10 cellular contexts compared by ENCODE assay signal in the genomic region with DNA sequence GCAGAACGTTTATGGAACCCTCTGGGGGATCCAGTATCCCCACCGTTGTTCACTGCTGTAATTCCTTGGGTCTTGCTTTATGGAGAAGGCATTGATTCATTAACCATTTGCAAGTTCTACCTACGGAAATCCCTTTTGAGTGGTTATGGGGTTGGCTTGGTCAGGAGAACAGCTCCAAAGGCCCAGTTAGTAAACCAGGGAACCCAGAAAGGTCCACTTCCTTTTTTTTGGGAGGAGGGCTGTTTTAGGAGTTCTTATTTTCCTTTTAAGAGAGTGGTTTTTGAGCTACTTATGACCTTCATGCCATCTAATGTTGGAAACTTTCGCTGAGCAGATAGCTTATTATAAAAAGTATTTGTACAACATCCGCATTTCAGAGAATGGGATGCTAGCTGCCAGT. TPM values are rescaled to one million over a fixed set of nuclear protein-coding genes. Genes with fewer than 3 reads are reported as not detected.
A peak's percentile ranks its signal among the peaks of the same experiment; 100 is the strongest.
DNase-seq lines count a peak whose midpoint lies in the region; ATAC-seq, FAIRE-seq and TF ChIP-seq lines count a peak whose summit lies in the region.
"Had no signal": no experiment of that assay in that cellular context is flagged by ENCODE, and none has a peak within 500 bp of the region (broad histone marks: within the 10 kb centered on the region; RNA-seq: fewer than 3 reads in every experiment).

No MANE protein-coding gene starts in this region.

- no peaks in the 10 kb centered on the region for H3K9me3 ChIP-seq in HAP-1
- H3K9me3 ChIP-seq in T-helper 17 cell (ENCODE audit: control insufficient read depth, low read length, poor library complexity, severe bottlenecking) = no peaks in the 10 kb centered on the region
- H3K9me3 ChIP-seq in small intestine (ENCODE audit: control insufficient read depth, low read depth) = no peaks in the 10 kb centered on the region

- H3K4me3 Mint-ChIP-seq in T-helper 17 cell (peak overlapping the region; percentile 93), glutamatergic neuron (ENCODE audit: unreplicated experiment) (peak overlapping the region; percentile 86)

- ATAC-seq in T-helper 17 cell (no peak), GM18502 (IDR thresholded peaks at IDR 0.05; ENCODE audit: poor library complexity, unreplicated experiment) (no peak)

- WGBS in small intestine, 3 donors = 52 to 61% (median 57%) methylated on average over 5 of the region's 5 CpGs

- H3K4me1 Mint-ChIP-seq in T-helper 17 cell (peaks cover 29% of the 10 kb centered on the region), glutamatergic neuron (ENCODE audit: low read depth, unreplicated experiment) (peaks cover 14% of the 10 kb centered on the region)

- DNase-seq in HAP-1 (ENCODE audit: low spot score in 2 of 2) (no peak), T-helper 17 cell (no peak), glutamatergic neuron (no peak), small intestine (no peak), amygdala (lab: John Stamatoyannopoulos, UW) (no peak)
- no peak for DNase-seq in stimulated activated CD4-positive, alpha-beta T cell treated with anti-CD3 and anti-CD28 coated beads, Interleukin-2, amount 100 ng/mL, for 24 hours
- DNase-seq in activated effector memory CD4-positive, alpha-beta T cell treated with anti-CD3 and anti-CD28 coated beads, Interleukin-2, amount 50 U/mL, for 16 hours = no peak
- DNase-seq: activated CD4-positive, CD25-positive, alpha-beta regulatory T cell; GOT3 had no signal

- no peaks in the 10 kb centered on the region for H3K27me3 ChIP-seq in HAP-1 (ENCODE audit: low read depth)
- H3K27me3 ChIP-seq in small intestine (ENCODE audit: control insufficient read depth in 2 of 2, insufficient read depth in 2 of 2, low read length in 2 of 2) = no peaks in the 10 kb centered on the region

- H3K27ac ChIP-seq in small intestine (ENCODE audit: low read depth in 1 of 2, low read length in 1 of 2) = peak overlapping the region; percentile 88 to 95

- H3K27ac Mint-ChIP-seq in T-helper 17 cell (peak overlapping the region; percentile 97), glutamatergic neuron (ENCODE audit: unreplicated experiment) (no peak overlapping the region)

- H3K36me3 Mint-ChIP-seq in T-helper 17 cell (ENCODE audit: low read depth) (no peaks in the 10 kb centered on the region), glutamatergic neuron (ENCODE audit: unreplicated experiment) (no peaks in the 10 kb centered on the region)

- H3K4me3 ChIP-seq in HAP-1 = peak overlapping the region; percentile 91
- peak overlapping the region in 1 of 2 donors; percentile 76 for H3K4me3 ChIP-seq in small intestine (ENCODE audit: low read depth in 1 of 2, low read length in 2 of 2)

- H3K36me3 ChIP-seq in HAP-1 (replicated peaks) (peaks cover 2% of the 10 kb centered on the region; the same call in 1 of the 2 replicates), small intestine (ENCODE audit: control insufficient read depth in 2 of 2, insufficient read depth in 2 of 2, low read length in 2 of 2) (no peaks in the 10 kb centered on the region)

- no peak for TF ChIP-seq CTCF in glutamatergic neuron (IDR thresholded peaks at IDR 0.05; ENCODE audit: partially characterized antibody, unreplicated experiment)

- H3K4me1 ChIP-seq in HAP-1 = peaks cover 6% of the 10 kb centered on the region
- peaks cover 0 to 3% of the 10 kb centered on the region in 2 donors for H3K4me1 ChIP-seq in small intestine (ENCODE audit: control insufficient read depth in 2 of 2, insufficient read depth in 1 of 2, low read depth in 1 of 2, low read length in 1 of 2)

- FAIRE-seq in small intestine (lab: Jason Lieb, UNC) = no peak

- H3K27me3 Mint-ChIP-seq in T-helper 17 cell (no peaks in the 10 kb centered on the region), glutamatergic neuron (ENCODE audit: unreplicated experiment) (no peaks in the 10 kb centered on the region)

- H3K9me3 Mint-ChIP-seq in glutamatergic neuron (ENCODE audit: unreplicated experiment) = peaks cover 2% of the 10 kb centered on the region

- in situ Hi-C loops in HAP-1 (cut with MboI; ENCODE audit: low sequenced_read_pairs) = no loop called here

RNA-seq across cellular contexts. Expression of gene POR, which starts 1.3 kb away (rescaled TPM):
- total RNA-seq in T-helper 17 cell (10 to 100 TPM; 48.7 to 51.0 TPM), glutamatergic neuron (ENCODE audit: unreplicated experiment) (119 TPM)
- 100 to 1,000 TPM; 148 to 461 (median 376) TPM for polyA plus RNA-seq in small intestine

RNA-seq across cellular contexts. Expression of gene RHBDD2, which starts 37.4 kb away (rescaled TPM):
- total RNA-seq in T-helper 17 cell (100 to 1,000 TPM; 136 to 140 TPM), glutamatergic neuron (ENCODE audit: unreplicated experiment) (85.6 TPM)
- polyA plus RNA-seq in small intestine = 10 to 100 TPM; 56.6 to 67.0 (median 59.4) TPM
